ENCODE assay signal across 8 cellular contexts in the genomic region with DNA sequence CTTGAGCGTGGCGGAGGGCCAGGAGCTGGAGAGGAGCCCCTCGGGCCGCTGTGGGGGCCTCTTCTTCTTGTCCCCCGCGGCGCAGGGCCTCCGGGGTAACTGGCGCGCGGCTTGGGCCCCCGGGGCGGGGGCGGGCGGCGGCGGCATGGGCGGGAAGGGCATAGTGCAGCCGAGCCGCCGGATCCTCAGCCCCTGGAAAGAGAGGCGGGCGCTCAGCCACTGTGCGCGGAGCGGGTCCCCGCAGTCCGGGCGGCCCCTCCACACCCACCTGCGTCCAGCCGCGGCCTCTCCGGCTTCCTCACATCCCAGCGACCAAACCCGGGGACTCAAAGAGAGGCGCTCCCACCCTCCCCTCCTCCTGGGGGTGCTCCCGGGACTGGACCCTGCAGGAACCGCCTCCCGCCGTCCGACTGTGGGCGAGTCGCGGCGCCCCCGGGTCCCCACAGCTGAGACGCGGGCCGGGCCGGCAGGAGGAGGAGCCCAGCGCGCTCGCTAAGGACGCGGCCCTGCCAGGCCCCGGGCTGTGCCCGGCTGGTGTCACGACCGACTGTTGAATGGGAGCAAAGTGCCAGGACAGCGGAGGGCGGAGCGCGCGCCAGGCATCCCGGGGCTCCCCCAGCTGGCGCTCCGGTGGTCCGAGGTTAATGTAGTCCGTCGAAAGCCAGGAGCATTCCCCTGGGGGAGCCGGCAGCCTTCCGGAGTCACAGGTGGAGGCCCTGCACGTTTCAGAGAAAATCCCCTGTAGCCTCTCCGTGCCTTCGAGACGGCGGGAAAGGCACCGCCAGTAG. TPM values are rescaled to one million over a fixed set of nuclear protein-coding genes. Genes with fewer than 3 reads are reported as not detected.
A peak's percentile ranks its signal among the peaks of the same experiment; 100 is the strongest.
DNase-seq lines count a peak whose midpoint lies in the region; ATAC-seq and TF ChIP-seq lines count a peak whose summit lies in the region.

TSS of gene PRR18 (minus strand) at position 412 of the 788 bp plus-strand sequence. CDS start at position 162, 250 bp downstream.

- H3K4me3 Mint-ChIP-seq in activated T-cell treated with anti-CD3 and anti-CD28 coated beads, Interleukin-2, amount 50 U/mL, for 4 hours: no peak within 1 kb of the TSS

- TF ChIP-seq CTCF in gastrocnemius medialis (IDR thresholded peaks at IDR 0.05 in 4 of 5, conservative IDR thresholded peaks at IDR 0.05 in 1 of 5): no peak

- H3K4me3 ChIP-seq in gastrocnemius medialis: peak within 1 kb of the TSS; percentile 41 to 57 (median 52)

- no peak for TF ChIP-seq POLR2A in gastrocnemius medialis (IDR thresholded peaks at IDR 0.05)

- no peaks in the 10 kb centered on the region for H3K36me3 ChIP-seq in gastrocnemius medialis

- peaks cover 50% of the 10 kb centered on the region for H3K27me3 Mint-ChIP-seq in activated T-cell treated with anti-CD3 and anti-CD28 coated beads, Interleukin-2, amount 50 U/mL, for 4 hours (ENCODE audit: low read depth)

- no peaks in the 10 kb centered on the region for H3K9me3 ChIP-seq in gastrocnemius medialis

- H3K4me1 Mint-ChIP-seq in activated T-cell treated with anti-CD3 and anti-CD28 coated beads, Interleukin-2, amount 50 U/mL, for 4 hours (ENCODE audit: low read depth): peaks cover 3% of the 10 kb centered on the region

- intact Hi-C loops in gastrocnemius medialis (cut with DNase I; ENCODE audit: low total_unique reads): no loop called here

- ATAC-seq in GM18867 (IDR thresholded peaks at IDR 0.05; ENCODE audit: unreplicated experiment) (peak; percentile 55), HG03175 (IDR thresholded peaks at IDR 0.05; ENCODE audit: unreplicated experiment) (peak; percentile 40), gastrocnemius medialis (no peak)
- ATAC-seq in activated T-cell treated with anti-CD3 and anti-CD28 coated beads, Interleukin-2, amount 50 U/mL, for 4 hours: peak; percentile 57 to 61

- peaks cover 0 to 3% of the 10 kb centered on the region in 2 donors for H3K4me1 ChIP-seq in gastrocnemius medialis

- DNase-seq in AG20443 (ENCODE audit: low spot score): peak; percentile 32
- DNase-seq in activated T-cell treated with anti-CD3 and anti-CD28 coated beads, Interleukin-2, amount 50 U/mL, for 4 hours: no peak
- DNase-seq in hypothalamus (lab: John Stamatoyannopoulos, UW): peak in 48 of 51 donors; percentile 30 to 89 (median 74)
- DNase-seq in gastrocnemius medialis: no peak
- DNase-seq in NCI-H187 treated with DMSO at 0.1 percent for 48 hours (lab: John Stamatoyannopoulos, UW): no peak
- DNase-seq in UCSD-AML1 (lab: John Stamatoyannopoulos, UW; ENCODE audit: unreplicated experiment): no peak

- no peaks in the 10 kb centered on the region for H3K36me3 Mint-ChIP-seq in activated T-cell treated with anti-CD3 and anti-CD28 coated beads, Interleukin-2, amount 50 U/mL, for 4 hours (ENCODE audit: insufficient read depth)

- H3K27ac ChIP-seq in gastrocnemius medialis: no peak within 1 kb of the TSS

- H3K9me3 Mint-ChIP-seq in activated T-cell treated with anti-CD3 and anti-CD28 coated beads, Interleukin-2, amount 50 U/mL, for 4 hours: no peaks in the 10 kb centered on the region

- H3K27me3 ChIP-seq in gastrocnemius medialis: peaks cover 31 to 39% (median 32%) of the 10 kb centered on the region in 3 donors

- in situ Hi-C loops in gastrocnemius medialis (cut with MboI; ENCODE audit: low sequenced_read_pairs in 4 of 4): no loop called here

RNA-seq across cellular contexts. Expression of gene PRR18, which starts in this region (rescaled TPM):
- total RNA-seq in activated T-cell treated with anti-CD3 and anti-CD28 coated beads, Interleukin-2, amount 50 U/mL, for 4 hours: under 1 TPM in 1 of 3 donors, not detected in 2; 0.05 TPM
- total RNA-seq in gastrocnemius medialis: not detected

Comparison
In these comparisons a context has a peak if more than half of its experiments do, and no peak if none do; other contexts are left out.
1. Peak in ATAC-seq in activated T-cell treated with anti-CD3 and anti-CD28 coated beads, Interleukin-2, amount 50 U/mL, for 4 hours; RNA of the gene not detected or under 1 TPM.
2. DNase-seq: peak in AG20443 (single experiment) and hypothalamus (48 of 51); none in activated T-cell treated with anti-CD3 and anti-CD28 coated beads, Interleukin-2, amount 50 U/mL, for 4 hours (single experiment), gastrocnemius medialis (0 of 2), NCI-H187 treated with DMSO at 0.1 percent for 48 hours (single experiment) and UCSD-AML1 (single experiment).
3. ATAC-seq: peak in GM18867 (single experiment) and HG03175 (single experiment); none in gastrocnemius medialis (0 of 2).